20 cellular contexts compared by ENCODE assay signal in genomic region chrX:154525606-154526490, GRCh38. TPM values are rescaled to one million over a fixed set of nuclear protein-coding genes. Genes with fewer than 3 reads are reported as not detected.
DNase-seq lines count a peak whose midpoint lies in the region; ATAC-seq and TF ChIP-seq lines count a peak whose summit lies in the region.
"Had no signal": no experiment of that assay in that cellular context is flagged by ENCODE, and none has a peak within 500 bp of the region (broad histone marks: within the 10 kb centered on the region; RNA-seq: fewer than 3 reads in every experiment).

No MANE protein-coding gene starts in this region.

- H3K9me3 ChIP-seq in prostate gland (no peaks in the 10 kb centered on the region), left lung (no peaks in the 10 kb centered on the region)
- H3K9me3 ChIP-seq: mucosa of descending colon, Peyer's patch, spleen had no signal

- intact Hi-C loops in prostate gland (cut with DNase I) (loop anchor here (5.0 kb wide), 1 partner anchor 34 kb away; the partner anchor contains the start of gene SLC10A3), left lung (cut with DNase I) (no loop called here)

- H3K4me1 Mint-ChIP-seq in activated CD8-positive, alpha-beta memory T cell treated with anti-CD3 and anti-CD28 coated beads, Interleukin-2, amount 10 ng/mL, durations not matched to agents 7 days and 5 days: peaks cover 19% of the 10 kb centered on the region
- H3K4me1 Mint-ChIP-seq in brain: peaks cover 21% of the 10 kb centered on the region

- H3K4me1 ChIP-seq in prostate gland (replicated peaks) (no peaks in the 10 kb centered on the region), left lung (no peaks in the 10 kb centered on the region)

- CTCF ChIA-PET in activated CD8-positive, alpha-beta memory T cell treated with anti-CD3 and anti-CD28 coated beads, Interleukin-2, amount 10 ng/mL, durations not matched to agents 7 days and 5 days (lab: Charles Lee): interaction anchor here (1.0 to 2.6 kb wide), 4 partner anchors 11 to 152 kb away, joined by 3 to 10 read pairs (median 4); no protein-coding TSS in a partner anchor

- H3K27ac Mint-ChIP-seq in activated CD8-positive, alpha-beta memory T cell treated with anti-CD3 and anti-CD28 coated beads, Interleukin-2, amount 10 ng/mL, durations not matched to agents 7 days and 5 days: peak overlapping the region; percentile 46
- H3K27ac Mint-ChIP-seq in brain: peak overlapping the region in 4 of 5 experiments; percentile 26 to 97 (median 96)

- no peak for ATAC-seq in activated CD8-positive, alpha-beta memory T cell treated with anti-CD3 and anti-CD28 coated beads, Interleukin-2, amount 10 ng/mL, durations not matched to agents 7 days and 5 days
- ATAC-seq in HG02610 (IDR thresholded peaks at IDR 0.05; ENCODE audit: unreplicated experiment) (no peak), HG03025 (IDR thresholded peaks at IDR 0.05; ENCODE audit: low FRiP score, unreplicated experiment) (no peak), left lung (no peak)

- no peaks in the 10 kb centered on the region for H3K36me3 ChIP-seq in prostate gland
- no peaks in the 10 kb centered on the region for H3K36me3 ChIP-seq in left lung
- H3K36me3 ChIP-seq: Peyer's patch had no signal

- no peaks in the 10 kb centered on the region for H3K36me3 Mint-ChIP-seq in activated CD8-positive, alpha-beta memory T cell treated with anti-CD3 and anti-CD28 coated beads, Interleukin-2, amount 10 ng/mL, durations not matched to agents 7 days and 5 days
- H3K36me3 Mint-ChIP-seq in brain: no peaks in the 10 kb centered on the region

- H3K9me3 Mint-ChIP-seq in activated CD8-positive, alpha-beta memory T cell treated with anti-CD3 and anti-CD28 coated beads, Interleukin-2, amount 10 ng/mL, durations not matched to agents 7 days and 5 days (ENCODE audit: low read depth): no peaks in the 10 kb centered on the region
- H3K9me3 Mint-ChIP-seq in brain: peaks cover 0 to 21% (median 0%) of the 10 kb centered on the region in 5 experiments
- H3K9me3 Mint-ChIP-seq: dendritic cell treated with granulocyte-macrophage colony-stimulating factor and Interleukin-4, amounts not matched to agents 40 ng/mL and 50 ng/mL, for 4 days had no signal

- TF ChIP-seq CTCF in brain (conservative IDR thresholded peaks at IDR 0.05) (no peak), prostate gland (IDR thresholded peaks at IDR 0.05) (no peak), left lung (IDR thresholded peaks at IDR 0.05) (no peak)

- H3K27me3 ChIP-seq in prostate gland (replicated peaks; ENCODE audit: insufficient read depth) (no peaks in the 10 kb centered on the region), left lung (no peaks in the 10 kb centered on the region)
- H3K27me3 ChIP-seq: Peyer's patch, spleen had no signal

- H3K27ac ChIP-seq in prostate gland (peak overlapping the region; percentile 30 to 74), left lung (no peak overlapping the region)

- no peak overlapping the region for H3K4me3 Mint-ChIP-seq in activated CD8-positive, alpha-beta memory T cell treated with anti-CD3 and anti-CD28 coated beads, Interleukin-2, amount 10 ng/mL, durations not matched to agents 7 days and 5 days
- H3K4me3 Mint-ChIP-seq in brain: no peak overlapping the region
- H3K4me3 Mint-ChIP-seq: dendritic cell treated with granulocyte-macrophage colony-stimulating factor and Interleukin-4, amounts not matched to agents 40 ng/mL and 50 ng/mL, for 4 days had no signal

- TF ChIP-seq POLR2A in prostate gland (IDR thresholded peaks at IDR 0.05): no peak

- H3K27me3 Mint-ChIP-seq in activated CD8-positive, alpha-beta memory T cell treated with anti-CD3 and anti-CD28 coated beads, Interleukin-2, amount 10 ng/mL, durations not matched to agents 7 days and 5 days: no peaks in the 10 kb centered on the region
- H3K27me3 Mint-ChIP-seq in brain: no peaks in the 10 kb centered on the region
- H3K27me3 Mint-ChIP-seq: dendritic cell treated with granulocyte-macrophage colony-stimulating factor and Interleukin-4, amounts not matched to agents 40 ng/mL and 50 ng/mL, for 4 days had no signal

- H3K4me3 ChIP-seq in prostate gland (no peak overlapping the region), left lung (no peak overlapping the region)
- H3K4me3 ChIP-seq: mucosa of descending colon, Peyer's patch, spleen had no signal

- WGBS in prostate gland: 63% methylated on average over 14 of the region's 14 CpGs

- DNase-seq in activated CD8-positive, alpha-beta memory T cell treated with anti-CD3 and anti-CD28 coated beads, Interleukin-2, amount 10 ng/mL, durations not matched to agents 7 days and 5 days: no peak
- DNase-seq in activated CD8-positive, alpha-beta memory T cell treated with anti-CD3 and anti-CD28 coated beads for 24 hours: no peak
- DNase-seq in HT-29 (ENCODE audit: low spot score) (peak; percentile 29), prostate gland (ENCODE audit: low spot score) (peak; percentile 29), left lung (no peak)
- DNase-seq: activated CD4-positive, CD25-positive, alpha-beta regulatory T cell; activated T-cell treated with anti-CD3 and anti-CD28 coated beads for 4 hours; anterior cingulate cortex; hypothalamus; kidney glomerular epithelial cell; mucosa of descending colon; NCI-H2081; NCI-H526; Peyer's patch; spleen; stimulated activated naive CD4-positive, alpha-beta T cell treated with Interleukin-2 at 50 U/mL for 16 hours had no signal

RNA-seq across cellular contexts. Expression of gene FAM3A, which starts 9.8 kb away (rescaled TPM):
- 10 to 100 TPM; 21.5 to 31.7 TPM for total RNA-seq in activated CD8-positive, alpha-beta memory T cell treated with anti-CD3 and anti-CD28 coated beads, Interleukin-2, amount 10 ng/mL, durations not matched to agents 7 days and 5 days
- total RNA-seq in HT-29 (2014; rRNA removed; shearing (Covaris generic)): 73.0 and 89.0 TPM in 2 replicates
- polyA plus RNA-seq in brain (ENCODE audit: insufficient read depth, low read depth, low replicate concordance): 83.7 TPM
- total RNA-seq in prostate gland (10 to 100 TPM; 52.0 to 72.7 TPM), left lung (10 to 100 TPM; 35.3 to 43.6 TPM)

RNA-seq across cellular contexts. Expression of gene G6PD, which starts 20.8 kb away (rescaled TPM):
- total RNA-seq in activated CD8-positive, alpha-beta memory T cell treated with anti-CD3 and anti-CD28 coated beads, Interleukin-2, amount 10 ng/mL, durations not matched to agents 7 days and 5 days: 100 to 1,000 TPM; 116 to 117 TPM
- 269 and 280 TPM in 2 replicates for total RNA-seq in HT-29 (2014; rRNA removed; shearing (Covaris generic))
- polyA plus RNA-seq in brain (ENCODE audit: insufficient read depth, low read depth, low replicate concordance): 64.6 TPM
- total RNA-seq in prostate gland (100 to 1,000 TPM in 1 of 2 donors, 10 to 100 TPM in 1; 27.9 to 300 TPM), left lung (100 to 1,000 TPM in 1 of 2 donors, 10 to 100 TPM in 1; 66.8 to 109 TPM)

RNA-seq across cellular contexts. Expression of gene IKBKG, which starts 21.6 kb away (rescaled TPM):
- total RNA-seq in activated CD8-positive, alpha-beta memory T cell treated with anti-CD3 and anti-CD28 coated beads, Interleukin-2, amount 10 ng/mL, durations not matched to agents 7 days and 5 days: 10 to 100 TPM; 53.0 to 58.1 TPM
- 43.4 and 51.1 TPM in 2 replicates for total RNA-seq in HT-29 (2014; rRNA removed; shearing (Covaris generic))
- 15.2 TPM for polyA plus RNA-seq in brain (ENCODE audit: insufficient read depth, low read depth, low replicate concordance)
- total RNA-seq in prostate gland (10 to 100 TPM; 16.4 to 31.7 TPM), left lung (10 to 100 TPM; 28.1 to 52.5 TPM)

RNA-seq across cellular contexts. Expression of gene SLC10A3, which starts 35.4 kb away (rescaled TPM):
- total RNA-seq in activated CD8-positive, alpha-beta memory T cell treated with anti-CD3 and anti-CD28 coated beads, Interleukin-2, amount 10 ng/mL, durations not matched to agents 7 days and 5 days: 10 to 100 TPM; 24.3 to 24.9 TPM
- 67.2 TPM in 2 replicates for total RNA-seq in HT-29 (2014; rRNA removed; shearing (Covaris generic))
- 12.1 TPM for polyA plus RNA-seq in brain (ENCODE audit: insufficient read depth, low read depth, low replicate concordance)
- total RNA-seq in prostate gland (10 to 100 TPM; 28.0 to 45.6 TPM), left lung (10 to 100 TPM; 25.1 to 26.8 TPM)

RNA-seq across cellular contexts. Expression of gene UBL4A, which starts 39.4 kb away (rescaled TPM):
- 10 to 100 TPM; 48.1 to 53.2 TPM for total RNA-seq in activated CD8-positive, alpha-beta memory T cell treated with anti-CD3 and anti-CD28 coated beads, Interleukin-2, amount 10 ng/mL, durations not matched to agents 7 days and 5 days
- 195 and 203 TPM in 2 replicates for total RNA-seq in HT-29 (2014; rRNA removed; shearing (Covaris generic))
- 70.4 TPM for polyA plus RNA-seq in brain (ENCODE audit: insufficient read depth, low read depth, low replicate concordance)
- total RNA-seq in prostate gland: 10 to 100 TPM; 31.9 to 53.7 TPM
- 10 to 100 TPM; 33.4 to 37.9 TPM for total RNA-seq in left lung

Comparison
In these comparisons a context has a peak if more than half of its experiments do, and no peak if none do; other contexts are left out.
1. DNase-seq: peak in HT-29 (single experiment) and prostate gland (single experiment); none in activated CD8-positive, alpha-beta memory T cell treated with anti-CD3 and anti-CD28 coated beads, Interleukin-2, amount 10 ng/mL, durations not matched to agents 7 days and 5 days (single experiment), activated CD8-positive, alpha-beta memory T cell treated with anti-CD3 and anti-CD28 coated beads for 24 hours (single experiment) and left lung (0 of 2).
2. H3K27ac ChIP-seq: peak in prostate gland (2 of 2); none in left lung (0 of 2).